ENCODE assay signal across 13 cellular contexts in genomic region chr6:40755046-40755681, GRCh38.
DNase-seq lines count a peak whose midpoint lies in the region; ATAC-seq and TF ChIP-seq lines count a peak whose summit lies in the region.
"Had no signal": no experiment of that assay in that cellular context is flagged by ENCODE, and none has a peak within 500 bp of the region (broad histone marks: within the 10 kb centered on the region; RNA-seq: fewer than 3 reads in every experiment).

No MANE protein-coding gene starts in this region.

- no peaks in the 10 kb centered on the region for H3F3A ChIP-seq in DOHH2 (ENCODE audit: control insufficient read depth, insufficient read depth)

- CTCF ChIA-PET in RWPE1 (lab: Yijun Ruan, JAX): no interaction called here

- peak overlapping the region; percentile 5 for H2AFZ ChIP-seq in parathyroid adenoma

- no peaks in the 10 kb centered on the region for H3K9me2 ChIP-seq in DOHH2 (replicated peaks; ENCODE audit: control insufficient read depth, low read length)

- no peak for ATAC-seq in GM21526 (IDR thresholded peaks at IDR 0.05; ENCODE audit: low FRiP score, unreplicated experiment)
- ATAC-seq: foreskin keratinocyte, lower lobe of right lung had no signal

- no peak overlapping the region for H3K27ac ChIP-seq in DOHH2 (ENCODE audit: low read depth, low read length)
- no peak overlapping the region for H3K27ac ChIP-seq in RWPE1
- H3K27ac ChIP-seq in parathyroid adenoma: no peak overlapping the region
- H3K27ac ChIP-seq: foreskin keratinocyte, lower lobe of right lung had no signal

- peaks cover 8% of the 10 kb centered on the region for H3K27me3 ChIP-seq in DOHH2 (ENCODE audit: control insufficient read depth, low read length)
- H3K27me3 ChIP-seq in parathyroid adenoma (ENCODE audit: control insufficient read depth, insufficient read depth, low read length): no peaks in the 10 kb centered on the region

- H4K20me1 ChIP-seq in DOHH2 (ENCODE audit: control insufficient read depth, insufficient read depth, low read depth, low read length): no peaks in the 10 kb centered on the region

- TF ChIP-seq CTCF in DOHH2 (IDR thresholded peaks at IDR 0.05; ENCODE audit: low read depth, low read length, poor library complexity, severe bottlenecking) (no peak), RWPE1 (conservative IDR thresholded peaks at IDR 0.05; ENCODE audit: low read depth) (no peak), parathyroid adenoma (IDR thresholded peaks at IDR 0.05) (no peak)

- no peak overlapping the region for H3K9ac ChIP-seq in parathyroid adenoma

- H3K9me3 ChIP-seq in DOHH2 (ENCODE audit: control insufficient read depth, insufficient read depth, low read length): no peaks in the 10 kb centered on the region
- H3K9me3 ChIP-seq in parathyroid adenoma (ENCODE audit: control insufficient read depth, low read length): no peaks in the 10 kb centered on the region
- H3K9me3 ChIP-seq: lower lobe of right lung had no signal

- H3K4me1 ChIP-seq in DOHH2 (ENCODE audit: control insufficient read depth, low read length) (peaks cover 35% of the 10 kb centered on the region), parathyroid adenoma (no peaks in the 10 kb centered on the region)
- H3K4me1 ChIP-seq: foreskin keratinocyte, lower lobe of right lung had no signal

- H3K4me2 ChIP-seq in DOHH2 (ENCODE audit: low read length) (peak overlapping the region; percentile 57), parathyroid adenoma (ENCODE audit: low read length) (no peak overlapping the region)

- POLR2A ChIA-PET in RWPE1 (lab: Yijun Ruan, JAX; ENCODE audit: low non-redundant PET): no interaction called here

- no peak overlapping the region for H3K4me3 ChIP-seq in DOHH2 (ENCODE audit: low read length)
- H3K4me3 ChIP-seq in parathyroid adenoma (ENCODE audit: low read depth, low read length): no peak overlapping the region
- H3K4me3 ChIP-seq: lower lobe of right lung had no signal

- H3K36me3 ChIP-seq in DOHH2 (ENCODE audit: control insufficient read depth, low read length): no peaks in the 10 kb centered on the region
- H3K36me3 ChIP-seq in parathyroid adenoma (ENCODE audit: control insufficient read depth, insufficient read depth, low read length): no peaks in the 10 kb centered on the region
- H3K36me3 ChIP-seq: lower lobe of right lung had no signal

- no peaks in the 10 kb centered on the region for H3K79me2 ChIP-seq in DOHH2 (ENCODE audit: control insufficient read depth, low read length)
- H3K79me2 ChIP-seq in parathyroid adenoma: no peaks in the 10 kb centered on the region

- peak; percentile 11 for DNase-seq in RWPE1 (ENCODE audit: low spot score)
- peak; percentile 9 for DNase-seq in fibroblast of peridontal ligament (ENCODE audit: extremely low read depth)
- DNase-seq in DMS79 treated with DMSO at 0.1 percent for 48 hours (lab: John Stamatoyannopoulos, UW): no peak
- DNase-seq in activated CD4-positive, alpha-beta T cell treated with anti-CD3 and anti-CD28 coated beads for 1 hour: no peak
- no peak for DNase-seq in DMS53 (lab: John Stamatoyannopoulos, UW)
- DNase-seq: activated CD8-positive, alpha-beta memory T cell treated with anti-CD3 and anti-CD28 coated beads for 24 hours; CD4-positive, alpha-beta T cell; lower lobe of right lung; NCI-H748 treated with DMSO at 0.1 percent for 48 hours had no signal

Comparison
In these comparisons a context has a peak if more than half of its experiments do, and no peak if none do; other contexts are left out.
1. DNase-seq: peak in RWPE1 (single experiment) and fibroblast of peridontal ligament (single experiment); none in DMS79 treated with DMSO at 0.1 percent for 48 hours (single experiment), activated CD4-positive, alpha-beta T cell treated with anti-CD3 and anti-CD28 coated beads for 1 hour (single experiment) and DMS53 (single experiment).